ENCODE assay signal across 16 cellular contexts in genomic region chr1:151159373-151159772, GRCh38. TPM values are rescaled to one million over a fixed set of nuclear protein-coding genes. Genes with fewer than 3 reads are reported as not detected.
A peak's percentile ranks its signal among the peaks of the same experiment; 100 is the strongest.
DNase-seq lines count a peak whose midpoint lies in the region; ATAC-seq, FAIRE-seq and TF ChIP-seq lines count a peak whose summit lies in the region.
"Had no signal": no experiment of that assay in that cellular context is flagged by ENCODE, and none has a peak within 500 bp of the region (broad histone marks: within the 10 kb centered on the region; RNA-seq: fewer than 3 reads in every experiment).

No MANE protein-coding gene starts in this region.

- intact Hi-C loops in activated CD4-positive, alpha-beta T cell treated with anti-CD3 and anti-CD28 coated beads, Interleukin-2, amount 10 ng/mL, durations not matched to agents 24 days and 14 days (cut with micrococcal nuclease), result loop anchor here (5.0 kb wide), 2 partner anchors 102 to 597 kb away; partner anchors contain the start of gene CDC42SE1
- intact Hi-C loops in gastrocnemius medialis (cut with DNase I; ENCODE audit: low total_unique reads), result no loop called here

- DNase-seq in activated CD4-positive, alpha-beta T cell treated with anti-CD3 and anti-CD28 coated beads, Interleukin-2, amount 10 ng/mL, durations not matched to agents 24 days and 14 days, result no peak
- DNase-seq in activated CD4-positive, alpha-beta T cell treated with anti-CD3 and anti-CD28 coated beads for 1 hour, result no peak
- DNase-seq in MV-4-11 (lab: John Stamatoyannopoulos, UW) (peak; percentile 77), gastrocnemius medialis (peak in 1 of 2 donors; percentile 11), H54 (ENCODE audit: insufficient read length, low spot score) (no peak), nucleus accumbens (lab: John Stamatoyannopoulos, UW) (no peak)
- DNase-seq: activated CD4-positive, alpha-beta T cell treated with anti-CD3 and anti-CD28 coated beads, Interleukin-2, amount 50 U/mL, for 1 hour; amniotic stem cell; GOT3; NCI-H146 had no signal

- H3K36me3 ChIP-seq in gastrocnemius medialis, result peaks cover 0 to 37% of the 10 kb centered on the region in 2 donors

- no peak for ATAC-seq in gastrocnemius medialis
- no peak for ATAC-seq in HG03432 (IDR thresholded peaks at IDR 0.05; ENCODE audit: unreplicated experiment)
- ATAC-seq: SK-N-SH treated with all-trans-retinoic acid at 6 μM for 48 hours had no signal

- in situ Hi-C loops in gastrocnemius medialis (cut with MboI; ENCODE audit: low sequenced_read_pairs in 4 of 4), result loop anchor here in 3 of 4 donors (5.0 to 10.0 kb wide), 2 partner anchors 55 to 62 kb away; no protein-coding TSS in a partner anchor

- H3K27ac ChIP-seq in gastrocnemius medialis, result peak overlapping the region; percentile 31 to 59 (median 51)

- peaks cover 24 to 26% of the 10 kb centered on the region in 2 donors for H3K4me1 ChIP-seq in gastrocnemius medialis

- H3K36me3 Mint-ChIP-seq in activated CD4-positive, alpha-beta T cell treated with anti-CD3 and anti-CD28 coated beads, Interleukin-2, amount 10 ng/mL, durations not matched to agents 24 days and 14 days (ENCODE audit: low read depth), result peaks cover 55% of the 10 kb centered on the region
- H3K36me3 Mint-ChIP-seq in brain, result peaks cover 31% of the 10 kb centered on the region

- H3K4me3 ChIP-seq in gastrocnemius medialis, result no peak overlapping the region

- TF ChIP-seq CTCF in brain (conservative IDR thresholded peaks at IDR 0.05) (no peak), gastrocnemius medialis (IDR thresholded peaks at IDR 0.05 in 4 of 5, conservative IDR thresholded peaks at IDR 0.05 in 1 of 5) (no peak)

- H3K27me3 Mint-ChIP-seq in activated CD4-positive, alpha-beta T cell treated with anti-CD3 and anti-CD28 coated beads, Interleukin-2, amount 10 ng/mL, durations not matched to agents 24 days and 14 days, result no peaks in the 10 kb centered on the region
- H3K27me3 Mint-ChIP-seq in brain, result no peaks in the 10 kb centered on the region

- no peaks in the 10 kb centered on the region for H3K9me3 ChIP-seq in gastrocnemius medialis

- no peak for TF ChIP-seq POLR2A in gastrocnemius medialis (IDR thresholded peaks at IDR 0.05)
- no peak for TF ChIP-seq POLR2A in H54 (IDR thresholded peaks at IDR 0.05; ENCODE audit: low read depth, low read length)

- peak overlapping the region; percentile 96 for H3K27ac Mint-ChIP-seq in activated CD4-positive, alpha-beta T cell treated with anti-CD3 and anti-CD28 coated beads, Interleukin-2, amount 10 ng/mL, durations not matched to agents 24 days and 14 days
- H3K27ac Mint-ChIP-seq in brain, result peak overlapping the region in 3 of 5 experiments; percentile 2 to 56 (median 48)

- H3K9me3 Mint-ChIP-seq in activated CD4-positive, alpha-beta T cell treated with anti-CD3 and anti-CD28 coated beads, Interleukin-2, amount 10 ng/mL, durations not matched to agents 24 days and 14 days, result no peaks in the 10 kb centered on the region
- no peaks in the 10 kb centered on the region for H3K9me3 Mint-ChIP-seq in brain
- H3K9me3 Mint-ChIP-seq: nephron had no signal

- H3K27me3 ChIP-seq in gastrocnemius medialis, result no peaks in the 10 kb centered on the region

- FAIRE-seq in H54 (lab: Jason Lieb, UNC), result no peak
- FAIRE-seq: kidney had no signal

- H3K4me1 Mint-ChIP-seq in activated CD4-positive, alpha-beta T cell treated with anti-CD3 and anti-CD28 coated beads, Interleukin-2, amount 10 ng/mL, durations not matched to agents 24 days and 14 days, result peaks cover 57% of the 10 kb centered on the region
- H3K4me1 Mint-ChIP-seq in brain, result peaks cover 18% of the 10 kb centered on the region

- H3K4me3 Mint-ChIP-seq in activated CD4-positive, alpha-beta T cell treated with anti-CD3 and anti-CD28 coated beads, Interleukin-2, amount 10 ng/mL, durations not matched to agents 24 days and 14 days, result peak overlapping the region; percentile 68
- H3K4me3 Mint-ChIP-seq in brain, result peak overlapping the region in 1 of 5 experiments; percentile 42
- H3K4me3 Mint-ChIP-seq: nephron had no signal

RNA-seq across cellular contexts. Expression of gene TNFAIP8L2, which starts 2.9 kb away (rescaled TPM):
- total RNA-seq in activated CD4-positive, alpha-beta T cell treated with anti-CD3 and anti-CD28 coated beads, Interleukin-2, amount 10 ng/mL, durations not matched to agents 24 days and 14 days, result 29.4 and 32.5 TPM in 2 replicates
- polyA plus RNA-seq in brain (ENCODE audit: insufficient read depth, low read depth, low replicate concordance), result 1.7 TPM
- total RNA-seq in gastrocnemius medialis, result 1 to 10 TPM in 3 of 4 donors, not detected in 1; 1.1 to 3.1 (median 1.4) TPM

RNA-seq across cellular contexts. Expression of gene LYSMD1, which starts 6.3 kb away (rescaled TPM):
- total RNA-seq in activated CD4-positive, alpha-beta T cell treated with anti-CD3 and anti-CD28 coated beads, Interleukin-2, amount 10 ng/mL, durations not matched to agents 24 days and 14 days, result 4.7 and 5.2 TPM in 2 replicates
- polyA plus RNA-seq in brain (ENCODE audit: insufficient read depth, low read depth, low replicate concordance), result 23.9 TPM
- total RNA-seq in gastrocnemius medialis, result 10 to 100 TPM; 11.4 to 14.6 (median 13.7) TPM

RNA-seq across cellular contexts. Expression of gene SCNM1, which starts 6.6 kb away (rescaled TPM):
- total RNA-seq in activated CD4-positive, alpha-beta T cell treated with anti-CD3 and anti-CD28 coated beads, Interleukin-2, amount 10 ng/mL, durations not matched to agents 24 days and 14 days, result 96.7 and 100 TPM in 2 replicates
- 91.9 TPM for polyA plus RNA-seq in brain (ENCODE audit: insufficient read depth, low read depth, low replicate concordance)
- 10 to 100 TPM; 17.7 to 56.1 (median 35.6) TPM for total RNA-seq in gastrocnemius medialis

RNA-seq across cellular contexts. Expression of gene SEMA6C, which starts 12.9 kb away (rescaled TPM):
- total RNA-seq in activated CD4-positive, alpha-beta T cell treated with anti-CD3 and anti-CD28 coated beads, Interleukin-2, amount 10 ng/mL, durations not matched to agents 24 days and 14 days, result 2.3 and 2.5 TPM in 2 replicates
- 54.0 TPM for polyA plus RNA-seq in brain (ENCODE audit: insufficient read depth, low read depth, low replicate concordance)
- 100 to 1,000 TPM in 2 of 4 donors, 10 to 100 TPM in 2; 51.5 to 121 (median 108) TPM for total RNA-seq in gastrocnemius medialis

RNA-seq across cellular contexts. Expression of gene TMOD4, which starts 16.4 kb away (rescaled TPM):
- 1.3 and 1.8 TPM in 2 replicates for total RNA-seq in activated CD4-positive, alpha-beta T cell treated with anti-CD3 and anti-CD28 coated beads, Interleukin-2, amount 10 ng/mL, durations not matched to agents 24 days and 14 days
- not detected for polyA plus RNA-seq in brain (ENCODE audit: insufficient read depth, low read depth, low replicate concordance)
- total RNA-seq in gastrocnemius medialis, result 100 to 1,000 TPM in 3 of 4 donors, 10 to 100 TPM in 1; 58.3 to 315 (median 188) TPM
- total RNA-seq: dermis microvascular lymphatic vessel endothelial cell had no signal
